Comparison of ENCODE assay signal across 28 cellular contexts in genomic region chr20:1062334-1063015, GRCh38. TPM values are rescaled to one million over a fixed set of nuclear protein-coding genes. Genes with fewer than 3 reads are reported as not detected.
DNase-seq lines count a peak whose midpoint lies in the region; ATAC-seq, FAIRE-seq and TF ChIP-seq lines count a peak whose summit lies in the region.
"Had no signal": no experiment of that assay in that cellular context is flagged by ENCODE, and none has a peak within 500 bp of the region (broad histone marks: within the 10 kb centered on the region; RNA-seq: fewer than 3 reads in every experiment).

No MANE protein-coding gene starts in this region.

- H3K27ac ChIP-seq in RWPE2 (ENCODE audit: poor library complexity, severe bottlenecking): no peak overlapping the region
- H3K27ac ChIP-seq in small intestine (ENCODE audit: low read depth in 1 of 2, low read length in 1 of 2): peak overlapping the region; percentile 18 to 69
- H3K27ac ChIP-seq: C4-2B, esophagus muscularis mucosa, HL-60, SJCRH30, uterus had no signal

- no peak overlapping the region for H3K27ac Mint-ChIP-seq in natural killer cell treated with Interleukin-12 subunit alpha and Interleukin-12 subunit beta and Interleukin-15 and Interleukin-18, amount 100 ng/mL, for 72 hours
- H3K27ac Mint-ChIP-seq: immature natural killer cell, progenitor cell of endocrine pancreas had no signal

- H3K4me3 Mint-ChIP-seq in natural killer cell treated with Interleukin-12 subunit alpha and Interleukin-12 subunit beta and Interleukin-15 and Interleukin-18, amount 100 ng/mL, for 72 hours: no peak overlapping the region
- H3K4me3 Mint-ChIP-seq: immature natural killer cell had no signal

- H3K36me3 ChIP-seq in MG63 (no peaks in the 10 kb centered on the region), RWPE2 (ENCODE audit: low read depth) (no peaks in the 10 kb centered on the region), small intestine (ENCODE audit: control insufficient read depth in 2 of 2, insufficient read depth in 2 of 2, low read length in 2 of 2) (no peaks in the 10 kb centered on the region)
- H3K36me3 ChIP-seq: esophagus muscularis mucosa, SJCRH30, uterus had no signal

- H3K4me3 ChIP-seq in MG63: no peak overlapping the region
- H3K4me3 ChIP-seq in RWPE2 (ENCODE audit: severe bottlenecking): no peak overlapping the region
- H3K4me3 ChIP-seq in small intestine (ENCODE audit: low read depth in 1 of 2, low read length in 2 of 2): no peak overlapping the region
- H3K4me3 ChIP-seq: esophagus muscularis mucosa, SJCRH30, uterus had no signal

- ATAC-seq in RWPE2 (ENCODE audit: low read depth): peak; percentile 40; the same call in 1 of the 3 replicates
- ATAC-seq in natural killer cell treated with Interleukin-12 subunit alpha and Interleukin-12 subunit beta and Interleukin-15 and Interleukin-18, amount 100 ng/mL, for 72 hours: no peak
- ATAC-seq: HCT116 had no signal

- H3K27me3 Mint-ChIP-seq in natural killer cell treated with Interleukin-12 subunit alpha and Interleukin-12 subunit beta and Interleukin-15 and Interleukin-18, amount 100 ng/mL, for 72 hours: peaks cover 0 to 9% of the 10 kb centered on the region in 2 donors

- H3K4me1 ChIP-seq in RWPE2 (ENCODE audit: insufficient read depth, poor library complexity, severe bottlenecking) (no peaks in the 10 kb centered on the region), small intestine (ENCODE audit: control insufficient read depth in 2 of 2, insufficient read depth in 1 of 2, low read depth in 1 of 2, low read length in 1 of 2) (peaks cover 0 to 1% of the 10 kb centered on the region in 2 donors)
- H3K4me1 ChIP-seq: esophagus muscularis mucosa, SJCRH30, uterus had no signal

- H3K9me3 Mint-ChIP-seq in natural killer cell treated with Interleukin-12 subunit alpha and Interleukin-12 subunit beta and Interleukin-15 and Interleukin-18, amount 100 ng/mL, for 72 hours: peaks cover 3% of the 10 kb centered on the region

- no peak for TF ChIP-seq CTCF in RWPE2 (IDR thresholded peaks at IDR 0.05; ENCODE audit: poor library complexity, severe bottlenecking)

- peak; percentile 4 for DNase-seq in MG63
- DNase-seq in RWPE2 (ENCODE audit: low spot score): no peak
- peak; percentile 37 for DNase-seq in islet precursor cell
- peak; percentile 92 for DNase-seq in small intestine
- no peak for DNase-seq in NCI-H187 (lab: John Stamatoyannopoulos, UW)
- DNase-seq in activated effector memory CD4-positive, alpha-beta T cell treated with Interleukin-2 at 50 U/mL for 16 hours: no peak
- DNase-seq in natural killer cell treated with Interleukin-12 subunit alpha and Interleukin-12 subunit beta and Interleukin-15 and Interleukin-18, amount 100 ng/mL, for 72 hours (ENCODE audit: low spot score): no peak
- DNase-seq: activated CD4-positive, alpha-beta T cell treated with anti-CD3 and anti-CD28 coated beads for 1 hour; activated CD8-positive, alpha-beta memory T cell treated with anti-CD3 and anti-CD28 coated beads for 24 hours; activated T-cell treated with anti-CD3 and anti-CD28 coated beads, Interleukin-2, amount 50 U/mL, for 1 hour; Calu3; effector CD8-positive, alpha-beta T cell; foreskin melanocyte; immature natural killer cell; Karpas-422; NCI-H1930; NCI-H510A; NK-92 treated with Interleukin-12 subunit alpha and Interleukin-12 subunit beta, amount 100 ng/mL, for 24 hours; SJCRH30; stimulated activated CD4-positive, alpha-beta T cell treated with anti-CD3 and anti-CD28 coated beads, Interleukin-1b, Interleukin-23, amount 100 ng/mL, for 48 hours; uterus had no signal

- peaks cover 5% of the 10 kb centered on the region for H3K36me3 Mint-ChIP-seq in natural killer cell treated with Interleukin-12 subunit alpha and Interleukin-12 subunit beta and Interleukin-15 and Interleukin-18, amount 100 ng/mL, for 72 hours

- 24 to 45% (median 38%) methylated on average over 6 of the region's 6 CpGs for WGBS in small intestine, 3 donors

- H3K9me3 ChIP-seq in MG63: no peaks in the 10 kb centered on the region
- no peaks in the 10 kb centered on the region for H3K9me3 ChIP-seq in RWPE2 (ENCODE audit: severe bottlenecking)
- H3K9me3 ChIP-seq in small intestine (ENCODE audit: control insufficient read depth, low read depth): peaks cover 1% of the 10 kb centered on the region
- H3K9me3 ChIP-seq: SJCRH30 had no signal

- H3K27me3 ChIP-seq in MG63 (no peaks in the 10 kb centered on the region), RWPE2 (ENCODE audit: insufficient read depth, poor library complexity, severe bottlenecking) (peaks cover 9% of the 10 kb centered on the region), small intestine (ENCODE audit: control insufficient read depth in 2 of 2, insufficient read depth in 2 of 2, low read length in 2 of 2) (no peaks in the 10 kb centered on the region)
- H3K27me3 ChIP-seq: esophagus muscularis mucosa, SJCRH30, uterus had no signal

- H3K4me1 Mint-ChIP-seq in natural killer cell treated with Interleukin-12 subunit alpha and Interleukin-12 subunit beta and Interleukin-15 and Interleukin-18, amount 100 ng/mL, for 72 hours (ENCODE audit: low read depth in 2 of 2): no peaks in the 10 kb centered on the region
- H3K4me1 Mint-ChIP-seq: immature natural killer cell had no signal

- no peak for FAIRE-seq in small intestine (lab: Jason Lieb, UNC)
- FAIRE-seq: GM12892, RCC 7860 had no signal

RNA-seq across cellular contexts. Expression of gene PSMF1, which starts 55.9 kb away (rescaled TPM):
- total RNA-seq in MG63 (2014; rRNA removed; shearing (Covaris generic); ENCODE audit: low replicate concordance): 41.6 and 62.5 TPM in 2 replicates
- polyA plus RNA-seq in small intestine: 10 to 100 TPM; 43.6 to 77.0 (median 48.4) TPM
- total RNA-seq in natural killer cell treated with Interleukin-12 subunit alpha and Interleukin-12 subunit beta and Interleukin-15 and Interleukin-18, amount 100 ng/mL, for 72 hours: 100 to 1,000 TPM; 145 to 161 TPM

Comparison
In these comparisons a context has a peak if more than half of its experiments do, and no peak if none do; other contexts are left out.
1. DNase-seq: peak in MG63 (single experiment), islet precursor cell (single experiment) and small intestine (single experiment); none in RWPE2 (single experiment), NCI-H187 (0 of 2), activated effector memory CD4-positive, alpha-beta T cell treated with Interleukin-2 at 50 U/mL for 16 hours (single experiment) and natural killer cell treated with Interleukin-12 subunit alpha and Interleukin-12 subunit beta and Interleukin-15 and Interleukin-18, amount 100 ng/mL, for 72 hours (single experiment).